Comparison of ENCODE assay signal across 8 cellular contexts in genomic region chr1:183543619-183544204, GRCh38. TPM values are rescaled to one million over a fixed set of nuclear protein-coding genes. Genes with fewer than 3 reads are reported as not detected.
DNase-seq lines count a peak whose midpoint lies in the region; ATAC-seq lines count a peak whose summit lies in the region.

No MANE protein-coding gene starts in this region.

- H4K8ac ChIP-seq in neuronal stem cell (ENCODE audit: low read depth, low read length) = no peak overlapping the region

- no peak overlapping the region for H3K23ac ChIP-seq in neuronal stem cell (ENCODE audit: low read depth, low read length, poor library complexity)

- no peak overlapping the region for H2AK5ac ChIP-seq in neuronal stem cell (ENCODE audit: low read depth, low read length)

- no peak overlapping the region for H3K27ac ChIP-seq in neuronal stem cell (replicated peaks; ENCODE audit: low read length)

- WGBS in neuronal stem cell (ENCODE audit: extremely low coverage in 2 of 2, insufficient read length in 2 of 2, insufficient replicate concordance in 1 of 2), 2 donors = no CpG with 5 or more reads among the region's 2 CpGs

- no peak overlapping the region for H2BK12ac ChIP-seq in neuronal stem cell (ENCODE audit: low read length)

- DNase-seq in Right ventricle myocardium superior (no peak), cardiac septum (ENCODE audit: low spot score) (no peak), OCI-M1 (lab: John Stamatoyannopoulos, UW) (peak; percentile 72), dedifferentiated amniotic fluid mesenchymal stem cell (ENCODE audit: extremely low spot score) (peak; percentile 78), medulla oblongata (ENCODE audit: extremely low spot score) (peak; percentile 66), activated gamma-delta T cell treated with Interleukin-2 at 50 U/mL for 16 hours (no peak), neuronal stem cell (ENCODE audit: low spot score) (no peak)

- no peak overlapping the region for H2AFZ ChIP-seq in neuronal stem cell (ENCODE audit: low read length)

- no peak overlapping the region for H3K9ac ChIP-seq in neuronal stem cell (ENCODE audit: low read depth, low read length, poor library complexity)

- H3K27me3 ChIP-seq in neuronal stem cell (ENCODE audit: control insufficient read depth in 3 of 3, insufficient read depth in 3 of 3, low read depth in 1 of 3, low read length in 3 of 3) = no peaks in the 10 kb centered on the region

- peaks cover 4 to 17% of the 10 kb centered on the region in 2 donors for H3K4me1 ChIP-seq in neuronal stem cell (ENCODE audit: control insufficient read depth in 2 of 2, insufficient read depth in 1 of 2, low read depth in 1 of 2, low read length in 2 of 2)

- no peak overlapping the region for H3K18ac ChIP-seq in neuronal stem cell (ENCODE audit: low read length)

- no peak overlapping the region for H3K4me2 ChIP-seq in neuronal stem cell (ENCODE audit: insufficient read depth, low read length, poor library complexity, severe bottlenecking)

- H3K9me3 ChIP-seq in neuronal stem cell (replicated peaks in 1 of 2; ENCODE audit: control insufficient read depth in 2 of 2, insufficient read depth in 1 of 2, low read depth in 1 of 2, low read length in 2 of 2) = no peaks in the 10 kb centered on the region

- H3K4ac ChIP-seq in neuronal stem cell (ENCODE audit: low read length) = no peak overlapping the region

- intact Hi-C loops in Right ventricle myocardium superior (cut with DNase I) = loop anchor here (5.0 kb wide), 1 partner anchor 71 kb away; the partner anchor contains the start of gene SMG7
- intact Hi-C loops in cardiac septum (cut with DNase I) = loop anchor here (1.0 to 5.0 kb wide), 2 partner anchors 64 to 73 kb away; no protein-coding TSS in a partner anchor

- ATAC-seq in Right ventricle myocardium superior (ENCODE audit: poor library complexity) = peak; percentile 82
- peak; percentile 65 for ATAC-seq in HG03565 (IDR thresholded peaks at IDR 0.05; ENCODE audit: unreplicated experiment)

- H3K4me3 ChIP-seq in neuronal stem cell (ENCODE audit: low read length in 2 of 2) = no peak overlapping the region

- H3K14ac ChIP-seq in neuronal stem cell (ENCODE audit: low read length) = no peak overlapping the region

- no peak overlapping the region for H2BK120ac ChIP-seq in neuronal stem cell (ENCODE audit: low read depth, low read length)

- H4K91ac ChIP-seq in neuronal stem cell (ENCODE audit: low read depth, low read length, poor library complexity) = no peak overlapping the region

- no peak overlapping the region for H2BK15ac ChIP-seq in neuronal stem cell (ENCODE audit: low read length)

- no peaks in the 10 kb centered on the region for H3K79me1 ChIP-seq in neuronal stem cell (ENCODE audit: low read depth, low read length)

- no peak overlapping the region for H2BK5ac ChIP-seq in neuronal stem cell (ENCODE audit: low read length)

- peaks cover 19 to 97% of the 10 kb centered on the region in 2 donors for H3K36me3 ChIP-seq in neuronal stem cell (replicated peaks in 1 of 2; ENCODE audit: control insufficient read depth in 2 of 2, insufficient read depth in 2 of 2, low read length in 2 of 2)

RNA-seq across cellular contexts. Expression of gene NCF2, which starts 46.5 kb away (rescaled TPM):
- total RNA-seq in Right ventricle myocardium superior (5.7 TPM), cardiac septum (4.5 TPM)
- not detected for polyA plus RNA-seq in neuronal stem cell (2013, experiment 1 of 2)
- 0.06 TPM for polyA plus RNA-seq in neuronal stem cell (2013, experiment 2 of 2)

Comparison
In these comparisons a context has a peak if more than half of its experiments do, and no peak if none do; other contexts are left out.
1. DNase-seq: peak in OCI-M1 (single experiment), dedifferentiated amniotic fluid mesenchymal stem cell (single experiment) and medulla oblongata (single experiment); none in Right ventricle myocardium superior (single experiment), cardiac septum (single experiment), activated gamma-delta T cell treated with Interleukin-2 at 50 U/mL for 16 hours (single experiment) and neuronal stem cell (single experiment).